ENCODE assay signal across 1 cellular context in genomic region chr1:42214447-42214871, GRCh38.
A peak's percentile ranks its signal among the peaks of the same experiment; 100 is the strongest.
TF ChIP-seq lines count a peak whose summit lies in the region.

No MANE protein-coding gene starts in this region.

TF ChIP-seq in HepG2, 621 proteins besides CTCF, POLR2A, EP300 and RAD21 (continued from another document and continues in another):
- TF ChIP-seq ZNF609 (CRISPR knock-in tag; IDR thresholded peaks at IDR 0.05; ENCODE audit: borderline replicate concordance) = peak; percentile 53; the same call in 1 of the 2 replicates
- TF ChIP-seq ZNF710 (CRISPR knock-in tag; IDR thresholded peaks at IDR 0.05; ENCODE audit: borderline replicate concordance) = peak; percentile 93
- no peak for TF ChIP-seq ATF7-NPFF (CRISPR knock-in tag; IDR thresholded peaks at IDR 0.05; ENCODE audit: low read depth)
- TF ChIP-seq AHDC1 (CRISPR knock-in tag; IDR thresholded peaks at IDR 0.05; ENCODE audit: borderline replicate concordance) = peak; percentile 94; the same call in 1 of the 2 replicates
- no peak for TF ChIP-seq NR3C1 (CRISPR knock-in tag; IDR thresholded peaks at IDR 0.05)
- TF ChIP-seq AHR (CRISPR knock-in tag; IDR thresholded peaks at IDR 0.05) = no peak
- TF ChIP-seq EHMT2 (IDR thresholded peaks at IDR 0.05; ENCODE audit: borderline replicate concordance, low read depth, low read length) = no peak
- peak; percentile 85; the same call in 1 of the 2 replicates for TF ChIP-seq HMGXB3 (CRISPR knock-in tag; IDR thresholded peaks at IDR 0.05; ENCODE audit: borderline replicate concordance)
- TF ChIP-seq ZNF292 (CRISPR knock-in tag; IDR thresholded peaks at IDR 0.05; ENCODE audit: borderline replicate concordance, low read depth) = peak; percentile 87; the same call in 1 of the 2 replicates
- TF ChIP-seq AFF4 (CRISPR knock-in tag; IDR thresholded peaks at IDR 0.05) = no peak
- TF ChIP-seq ZNF44 (CRISPR knock-in tag; IDR thresholded peaks at IDR 0.05) = no peak
- TF ChIP-seq ZNF138 (CRISPR knock-in tag; IDR thresholded peaks at IDR 0.05; ENCODE audit: low read depth) = no peak
- peak; percentile 78; the same call in 1 of the 2 replicates for TF ChIP-seq ZBTB20 (CRISPR knock-in tag; IDR thresholded peaks at IDR 0.05; ENCODE audit: borderline replicate concordance, low read depth)
- TF ChIP-seq ZNF451 (CRISPR knock-in tag; IDR thresholded peaks at IDR 0.05) = no peak
- no peak for TF ChIP-seq IKZF1 (IDR thresholded peaks at IDR 0.05)
- no peak for TF ChIP-seq HBP1 (CRISPR knock-in tag; IDR thresholded peaks at IDR 0.05; ENCODE audit: low read depth)
- peak; percentile 50; the same call in 1 of the 2 replicates for TF ChIP-seq HDAC1 (CRISPR knock-in tag; IDR thresholded peaks at IDR 0.05)
- no peak for TF ChIP-seq MAFG (CRISPR knock-in tag; IDR thresholded peaks at IDR 0.05)
- no peak for TF ChIP-seq ZNF350 (CRISPR knock-in tag; IDR thresholded peaks at IDR 0.05; ENCODE audit: borderline replicate concordance, low read depth)
- no peak for TF ChIP-seq ZNF616 (CRISPR knock-in tag; IDR thresholded peaks at IDR 0.05; ENCODE audit: low read depth)
- TF ChIP-seq HDAC6 (IDR thresholded peaks at IDR 0.05; ENCODE audit: low read depth, low read length) = no peak
- TF ChIP-seq EZH2 (conservative IDR thresholded peaks at IDR 0.05; ENCODE audit: low read depth, low read length) = no peak
- TF ChIP-seq ZNF644 (CRISPR knock-in tag; IDR thresholded peaks at IDR 0.05; ENCODE audit: low read depth) = peak; percentile 95
- no peak for TF ChIP-seq CHD2 (IDR thresholded peaks at IDR 0.05; ENCODE audit: low read depth, low read length)
- TF ChIP-seq ZNF720 (CRISPR knock-in tag; IDR thresholded peaks at IDR 0.05) = no peak
- TF ChIP-seq GLI4 (CRISPR knock-in tag; IDR thresholded peaks at IDR 0.05; ENCODE audit: borderline replicate concordance) = no peak
- no peak for TF ChIP-seq HNRNPLL (IDR thresholded peaks at IDR 0.05; ENCODE audit: low read depth, low read length, poor library complexity, severe bottlenecking)
- TF ChIP-seq ZNF784 (CRISPR knock-in tag; IDR thresholded peaks at IDR 0.05; ENCODE audit: borderline replicate concordance) = peak; percentile 48; the same call in 1 of the 2 replicates
- TF ChIP-seq TERF1 (CRISPR knock-in tag; IDR thresholded peaks at IDR 0.05) = no peak
- TF ChIP-seq MAZ (IDR thresholded peaks at IDR 0.05; ENCODE audit: borderline replicate concordance, low read depth, low read length) = no peak
- no peak for TF ChIP-seq MAZ (CRISPR knock-in tag; IDR thresholded peaks at IDR 0.05; ENCODE audit: low read depth)
